ENCODE assay signal across 24 cellular contexts in genomic region chr5:151846765-151847164, GRCh38.
"Had no signal": no experiment of that assay in that cellular context is flagged by ENCODE, and none has a peak within 500 bp of the region (broad histone marks: within the 10 kb centered on the region; RNA-seq: fewer than 3 reads in every experiment).

No MANE protein-coding gene starts in this region.

- H3K4me1 ChIP-seq: esophagus muscularis mucosa, foreskin keratinocyte, gastroesophageal sphincter, heart right ventricle, left lung, lower lobe of right lung had no signal

- FAIRE-seq: colon, endothelial cell of umbilical vein, frontal cortex, islet of Langerhans, keratinocyte had no signal

- DNase-seq: dermis blood vessel endothelial cell; dorsolateral prefrontal cortex; effector CD4-positive, alpha-beta T cell; effector memory CD4-positive, alpha-beta T cell; foreskin keratinocyte; glutamatergic neuron; head of caudate nucleus; heart right ventricle; hippocampal formation; left cardiac atrium; left lung; left ventricle myocardium superior; lower lobe of right lung; mesenchymal stem cell; mucosa of descending colon; naive B cell had no signal

- H3K27me3 ChIP-seq: dorsolateral prefrontal cortex, esophagus muscularis mucosa, foreskin keratinocyte, gastroesophageal sphincter, heart right ventricle, left lung had no signal

- H3K9me3 ChIP-seq: esophagus muscularis mucosa, left lung, lower lobe of right lung, mucosa of descending colon had no signal

- H3K36me3 ChIP-seq: esophagus muscularis mucosa, gastroesophageal sphincter, heart right ventricle, left lung, lower lobe of right lung had no signal

- H3K27ac ChIP-seq: coronary artery, dorsolateral prefrontal cortex, esophagus muscularis mucosa, foreskin keratinocyte, gastroesophageal sphincter, heart right ventricle, left lung, lower lobe of right lung had no signal

- H3K4me3 ChIP-seq: coronary artery, dorsolateral prefrontal cortex, esophagus muscularis mucosa, gastroesophageal sphincter, heart right ventricle, left lung, lower lobe of right lung, mucosa of descending colon had no signal

- ATAC-seq: foreskin keratinocyte, gastroesophageal sphincter, heart right ventricle, left cardiac atrium, left lung, left ventricle myocardium superior, lower lobe of right lung, mucosa of descending colon had no signal
